Comparison of ENCODE assay signal across 10 cellular contexts in the genomic region with DNA sequence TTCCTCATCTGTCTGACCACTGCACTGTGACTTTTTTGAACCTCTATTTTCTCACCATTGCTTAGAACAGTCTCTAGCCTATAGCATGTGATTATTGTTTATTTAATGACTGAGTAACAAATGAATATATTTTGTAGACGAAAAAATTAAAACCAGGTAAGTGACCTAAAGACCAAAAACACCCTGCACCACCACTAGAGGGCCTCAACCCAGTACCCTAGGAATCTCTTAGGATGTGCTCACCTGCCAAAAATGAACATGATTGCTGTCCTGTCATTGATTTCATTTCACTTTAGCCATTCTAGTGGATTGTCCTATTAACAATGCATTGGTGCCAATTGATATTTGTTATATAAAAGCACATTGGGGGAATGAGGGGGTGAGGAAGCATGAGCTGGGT.
DNase-seq lines count a peak whose midpoint lies in the region; ATAC-seq and TF ChIP-seq lines count a peak whose summit lies in the region.
"Had no signal": no experiment of that assay in that cellular context is flagged by ENCODE, and none has a peak within 500 bp of the region (broad histone marks: within the 10 kb centered on the region; RNA-seq: fewer than 3 reads in every experiment).

No MANE protein-coding gene starts in this region.

- H3K4me3 ChIP-seq in GM06990 (replicated peaks; ENCODE audit: low read depth, low read length): no peak overlapping the region

- no peak for ATAC-seq in HG03039 (IDR thresholded peaks at IDR 0.05; ENCODE audit: unreplicated experiment)
- ATAC-seq in stimulated activated effector memory CD8-positive, alpha-beta T cell treated with anti-CD3 and anti-CD28 coated beads, Interleukin-12 subunit alpha, Interleukin-12 subunit beta, amount 100 ng/mL, for 72 hours: no peak

- no peaks in the 10 kb centered on the region for H3K4me1 Mint-ChIP-seq in stimulated activated effector memory CD8-positive, alpha-beta T cell treated with anti-CD3 and anti-CD28 coated beads, Interleukin-12 subunit alpha, Interleukin-12 subunit beta, amount 100 ng/mL, for 72 hours

- DNase-seq in AG20443 (ENCODE audit: low spot score): peak; percentile 11
- DNase-seq in GM06990 (ENCODE audit: extremely low read depth, insufficient read length): no peak
- DNase-seq in RPMI8226: peak; percentile 31
- DNase-seq in iPS-NIHi7 (ENCODE audit: extremely low spot score): peak; percentile 42
- DNase-seq in middle frontal gyrus (ENCODE audit: extremely low spot score, low spot score): no peak
- DNase-seq in AG08395 (ENCODE audit: low spot score): no peak
- DNase-seq in stimulated activated effector memory CD8-positive, alpha-beta T cell treated with anti-CD3 and anti-CD28 coated beads, Interleukin-12 subunit alpha, Interleukin-12 subunit beta, amount 100 ng/mL, for 72 hours (ENCODE audit: low spot score in 2 of 2): no peak
- DNase-seq: NCI-H2171 treated with DMSO at 0.1 percent for 48 hours, T1000 had no signal

- H3K36me3 Mint-ChIP-seq in stimulated activated effector memory CD8-positive, alpha-beta T cell treated with anti-CD3 and anti-CD28 coated beads, Interleukin-12 subunit alpha, Interleukin-12 subunit beta, amount 100 ng/mL, for 72 hours: no peaks in the 10 kb centered on the region

- no peaks in the 10 kb centered on the region for H3K36me3 ChIP-seq in GM06990 (ENCODE audit: control insufficient read depth, insufficient read depth, low read length)

- no peak overlapping the region for H3K27ac Mint-ChIP-seq in stimulated activated effector memory CD8-positive, alpha-beta T cell treated with anti-CD3 and anti-CD28 coated beads, Interleukin-12 subunit alpha, Interleukin-12 subunit beta, amount 100 ng/mL, for 72 hours

- H3K9me3 Mint-ChIP-seq in stimulated activated effector memory CD8-positive, alpha-beta T cell treated with anti-CD3 and anti-CD28 coated beads, Interleukin-12 subunit alpha, Interleukin-12 subunit beta, amount 100 ng/mL, for 72 hours: no peaks in the 10 kb centered on the region

- no peak overlapping the region for H3K4me3 Mint-ChIP-seq in stimulated activated effector memory CD8-positive, alpha-beta T cell treated with anti-CD3 and anti-CD28 coated beads, Interleukin-12 subunit alpha, Interleukin-12 subunit beta, amount 100 ng/mL, for 72 hours

- peak; percentile 47 for TF ChIP-seq CTCF in GM06990 (IDR thresholded peaks at IDR 0.05; ENCODE audit: insufficient read depth, low read length, poor library complexity, severe bottlenecking)

- no peaks in the 10 kb centered on the region for H3K27me3 ChIP-seq in GM06990 (replicated peaks; ENCODE audit: control insufficient read depth, insufficient read depth, low read length)

Comparison
In these comparisons a context has a peak if more than half of its experiments do, and no peak if none do; other contexts are left out.
1. DNase-seq: peak in AG20443 (single experiment), RPMI8226 (single experiment) and iPS-NIHi7 (single experiment); none in GM06990 (single experiment), middle frontal gyrus (single experiment), AG08395 (single experiment) and stimulated activated effector memory CD8-positive, alpha-beta T cell treated with anti-CD3 and anti-CD28 coated beads, Interleukin-12 subunit alpha, Interleukin-12 subunit beta, amount 100 ng/mL, for 72 hours (0 of 2).